1 cellular context compared by ENCODE assay signal in genomic region chr1:235450433-235450832, GRCh38.
A peak's percentile ranks its signal among the peaks of the same experiment; 100 is the strongest.
TF ChIP-seq lines count a peak whose summit lies in the region.

No MANE protein-coding gene starts in this region.

TF ChIP-seq in HepG2, 621 proteins besides CTCF, POLR2A, EP300 and RAD21:
- TF ChIP-seq RBM22 (optimal IDR thresholded peaks at IDR 0.05; ENCODE audit: low read length): peak; percentile 22
- TF ChIP-seq ZNF253 (CRISPR knock-in tag; IDR thresholded peaks at IDR 0.05; ENCODE audit: borderline replicate concordance): no peak
